9 cellular contexts compared by ENCODE assay signal in the genomic region with DNA sequence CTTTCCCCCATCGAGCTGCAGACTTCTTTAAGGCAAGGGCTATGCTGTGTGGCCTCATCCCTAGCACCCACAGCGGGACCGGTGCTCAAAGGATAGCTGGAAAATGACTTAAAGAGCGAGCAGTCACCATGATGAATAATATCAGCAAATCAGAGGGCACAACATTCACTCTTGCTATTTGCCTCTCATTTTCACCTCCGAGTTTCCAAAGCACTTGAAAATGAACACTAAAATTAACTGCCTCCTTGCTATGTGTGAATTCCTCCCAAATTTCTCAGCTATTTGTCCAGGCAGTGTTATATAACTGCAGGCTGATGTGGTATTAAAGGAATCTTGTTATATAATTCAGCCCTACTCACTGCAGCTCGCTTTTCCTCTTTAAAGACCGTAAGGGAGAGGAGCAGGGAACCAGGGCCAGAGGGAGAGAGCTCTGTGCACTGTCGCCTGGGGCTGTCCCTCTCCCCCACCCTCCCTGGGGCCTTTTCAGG. TPM values are rescaled to one million over a fixed set of nuclear protein-coding genes. Genes with fewer than 3 reads are reported as not detected.
DNase-seq lines count a peak whose midpoint lies in the region; ATAC-seq and TF ChIP-seq lines count a peak whose summit lies in the region.
"Had no signal": no experiment of that assay in that cellular context is flagged by ENCODE, and none has a peak within 500 bp of the region (broad histone marks: within the 10 kb centered on the region; RNA-seq: fewer than 3 reads in every experiment).

No MANE protein-coding gene starts in this region.

- H3K36me3 Mint-ChIP-seq in brain = no peaks in the 10 kb centered on the region

- no peak for TF ChIP-seq CTCF in brain (conservative IDR thresholded peaks at IDR 0.05)

- peaks cover 33% of the 10 kb centered on the region for H3K4me1 Mint-ChIP-seq in brain

- peak overlapping the region; percentile 51 to 76 (median 68) for H3K27ac Mint-ChIP-seq in brain

- ATAC-seq in left lobe of liver (peak; percentile 33), HG03135 (IDR thresholded peaks at IDR 0.05; ENCODE audit: unreplicated experiment) (no peak)

- H3K9me3 Mint-ChIP-seq in brain = peaks cover 0 to 9% (median 0%) of the 10 kb centered on the region in 5 experiments

- H3K4me3 Mint-ChIP-seq in brain = peak overlapping the region; percentile 80 to 93 (median 92)

- peaks cover 83% of the 10 kb centered on the region for H3K27me3 Mint-ChIP-seq in brain

- peak overlapping the region; percentile 45 for H3K27ac ChIP-seq in substantia nigra (ENCODE audit: low read depth, low read length, poor library complexity, severe bottlenecking)

- DNase-seq in HS-5 (ENCODE audit: low read depth) = peak; percentile 6
- DNase-seq in left lobe of liver (ENCODE audit: low spot score) = no peak
- DNase-seq in substantia nigra (lab: John Stamatoyannopoulos, UW) = no peak
- DNase-seq in NCI-H524 (lab: John Stamatoyannopoulos, UW) = no peak
- no peak for DNase-seq in AG08396 (ENCODE audit: low spot score)
- DNase-seq in CD1c-positive myeloid dendritic cell (ENCODE audit: extremely low spot score) = no peak
- DNase-seq: NCI-H774 had no signal

RNA-seq across cellular contexts. Expression of gene CYS1, which starts 1.5 kb away (rescaled TPM):
- 1.7 TPM for polyA plus RNA-seq in brain (ENCODE audit: insufficient read depth, low read depth, low replicate concordance)
- 0.65 TPM for total RNA-seq in left lobe of liver

RNA-seq across cellular contexts. Expression of gene KLF11, which starts 35.4 kb away (rescaled TPM):
- polyA plus RNA-seq in brain (ENCODE audit: insufficient read depth, low read depth, low replicate concordance) = 11.8 TPM
- 12.2 TPM for total RNA-seq in left lobe of liver

RNA-seq across cellular contexts. Expression of gene RRM2, which starts 43.8 kb away (rescaled TPM):
- 45.9 TPM for polyA plus RNA-seq in brain (ENCODE audit: insufficient read depth, low read depth, low replicate concordance)
- total RNA-seq in left lobe of liver = 2.7 TPM
